Comparison of ENCODE assay signal across 1 cellular context in the genomic region with DNA sequence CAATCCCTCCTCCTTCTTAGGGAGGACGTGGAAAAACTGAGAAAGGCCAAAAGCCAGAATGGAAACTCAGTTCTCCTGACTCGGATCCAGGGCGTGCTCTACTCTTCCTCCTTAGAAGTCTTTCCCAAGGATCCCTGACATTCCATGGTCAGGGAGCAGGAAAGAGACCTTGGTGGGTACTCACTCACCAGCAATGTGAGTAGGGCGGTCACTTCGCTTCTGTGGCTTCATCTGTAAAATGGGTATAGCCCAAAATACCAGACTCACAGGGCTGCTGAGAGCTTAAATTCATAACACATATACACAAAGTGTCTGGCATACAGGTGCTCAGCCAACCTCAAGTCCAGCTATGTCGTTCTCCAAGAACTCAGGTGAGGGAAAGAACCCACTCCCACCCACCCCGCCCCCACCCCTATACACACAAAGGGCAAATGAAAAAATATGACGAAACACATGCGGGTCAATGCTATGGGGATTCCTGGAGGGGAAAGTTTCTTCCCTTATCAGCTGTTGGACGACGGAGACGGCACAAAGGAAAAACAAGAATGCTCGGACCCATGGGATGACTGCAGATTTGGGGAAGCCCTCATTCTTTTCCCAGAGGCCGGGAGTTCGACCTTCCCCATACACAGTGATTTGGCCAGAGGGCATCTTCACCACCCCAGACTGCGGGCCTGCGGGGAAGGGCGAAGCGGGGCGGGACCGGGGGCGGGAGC.
TF ChIP-seq lines count a peak whose summit lies in the region.

No MANE protein-coding gene starts in this region.

TF ChIP-seq in HepG2, 621 proteins besides CTCF, POLR2A, EP300 and RAD21:
- no peak for TF ChIP-seq ZIK1 (CRISPR knock-in tag; IDR thresholded peaks at IDR 0.05; ENCODE audit: borderline replicate concordance, low read depth)
- peak; percentile 63; the same call in 1 of the 2 replicates for TF ChIP-seq ZMYM3 (CRISPR knock-in tag; IDR thresholded peaks at IDR 0.05)
- peak; percentile 90 for TF ChIP-seq ZNF629 (CRISPR knock-in tag; conservative IDR thresholded peaks at IDR 0.05)
TF ChIP-seq in HepG2: peak in this region for 2.
